In the genomic region with DNA sequence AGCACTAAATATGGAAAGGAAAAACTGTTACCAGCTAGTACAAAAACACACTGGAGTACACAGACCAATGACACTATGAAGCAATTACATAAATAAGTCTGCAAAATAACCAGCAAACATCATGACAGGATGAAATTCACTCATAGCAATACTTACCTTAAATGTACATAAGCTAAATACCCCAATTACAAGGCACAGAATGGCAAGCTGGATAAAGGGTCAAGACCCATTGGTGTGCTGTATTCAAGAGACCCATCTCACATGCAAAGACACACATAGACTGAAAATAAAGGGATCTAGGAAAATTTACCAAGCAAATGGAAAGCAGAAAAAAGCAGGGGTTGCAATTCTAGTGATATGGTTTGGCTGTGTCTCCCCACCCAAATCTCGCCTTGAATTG, we compare ENCODE assay signal across 7 cellular contexts. TPM values are rescaled to one million over a fixed set of nuclear protein-coding genes. Genes with fewer than 3 reads are reported as not detected.
"Had no signal": no experiment of that assay in that cellular context is flagged by ENCODE, and none has a peak within 500 bp of the region (broad histone marks: within the 10 kb centered on the region; RNA-seq: fewer than 3 reads in every experiment).

No MANE protein-coding gene starts in this region.

- H3K27ac ChIP-seq: HL-60, KMS-11 had no signal

- H3K4me3 ChIP-seq: K562 had no signal

- ATAC-seq: HepG2, K562 had no signal

RNA-seq across cellular contexts. Expression of a gene that starts 44.0 kb away (rescaled TPM):
- total RNA-seq: HepG2, HT-29, HT1080, IMR-90, K562 had no signal

RNA-seq across cellular contexts. Expression of a gene that starts 57.2 kb away (rescaled TPM):
- total RNA-seq: HepG2, HT-29, IMR-90, K562 had no signal
